11 cellular contexts compared by ENCODE assay signal in the genomic region with DNA sequence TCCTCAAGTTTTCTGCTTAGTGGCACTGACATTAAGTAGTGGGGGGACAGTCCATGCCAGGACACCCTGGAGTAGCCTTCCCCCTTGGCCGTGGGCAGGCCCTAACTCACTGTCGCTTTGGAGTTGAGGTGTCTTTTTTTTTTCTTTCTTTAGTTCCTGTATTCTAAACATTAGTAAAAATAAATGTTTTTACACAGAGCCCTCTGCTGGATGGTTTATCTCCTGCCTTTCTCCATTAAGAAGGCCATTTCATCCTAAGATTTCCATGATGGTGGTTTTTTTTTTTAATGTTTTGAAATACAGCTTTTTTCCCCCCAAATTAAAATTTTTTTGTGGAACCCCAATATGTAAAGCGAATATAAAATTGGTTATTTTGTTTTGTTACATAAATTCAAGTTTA. TPM values are rescaled to one million over a fixed set of nuclear protein-coding genes. Genes with fewer than 3 reads are reported as not detected.
DNase-seq lines count a peak whose midpoint lies in the region; ATAC-seq and TF ChIP-seq lines count a peak whose summit lies in the region.
"Had no signal": no experiment of that assay in that cellular context is flagged by ENCODE, and none has a peak within 500 bp of the region (broad histone marks: within the 10 kb centered on the region; RNA-seq: fewer than 3 reads in every experiment).

No MANE protein-coding gene starts in this region.

- H2AFZ ChIP-seq in OCI-LY7 (ENCODE audit: low read length), result no peak overlapping the region

- intact Hi-C loops in OCI-LY7 (cut with micrococcal nuclease; ENCODE audit: unreplicated experiment) (no loop called here), dorsolateral prefrontal cortex (cut with DNase I) (no loop called here), tibial artery (cut with DNase I; ENCODE audit: low total_unique reads) (no loop called here)

- no peaks in the 10 kb centered on the region for H3K27me3 ChIP-seq in dorsolateral prefrontal cortex
- H3K27me3 ChIP-seq in tibial artery, result peaks cover 0 to 14% of the 10 kb centered on the region in 2 donors

- CTCF ChIA-PET in OCI-LY7 (lab: Charles Lee; ENCODE audit: unreplicated experiment), result no interaction called here

- POLR2A ChIA-PET in OCI-LY7 (lab: Charles Lee), result no interaction called here

- H3K4me2 ChIP-seq in OCI-LY7 (ENCODE audit: low read length), result no peak overlapping the region

- DNase-seq in T-helper 2 cell treated with Interferon-gamma antibody and Interleukin-4, amounts not matched to agents 5 μg/mL and 100 μg/mL, for 36 hours (ENCODE audit: low spot score), result no peak
- DNase-seq in T-helper 2 cell (no peak), OCI-LY7 (ENCODE audit: low spot score) (peak; percentile 44), dorsolateral prefrontal cortex (no peak), GF-D8 (lab: John Stamatoyannopoulos, UW) (no peak), tibial artery (no peak)
- DNase-seq in stimulated activated effector memory CD8-positive, alpha-beta T cell treated with anti-CD3 and anti-CD28 coated beads, Interleukin-12 subunit alpha, Interleukin-12 subunit beta, amount 100 ng/mL, for 72 hours (ENCODE audit: low spot score in 2 of 2), result no peak
- DNase-seq: activated gamma-delta T cell treated with Interleukin-2 at 50 U/mL for 16 hours, DMS153 had no signal

- no TSS peak for BruUV-seq in OCI-LY7 (replicated peaks; lab: Mats Ljungman, UMichigan)

- H3K36me3 Mint-ChIP-seq in T-helper 2 cell treated with Interferon-gamma antibody and Interleukin-4, amounts not matched to agents 5 μg/mL and 100 μg/mL, for 36 hours (ENCODE audit: low read depth), result peaks cover 28% of the 10 kb centered on the region
- peaks cover 62% of the 10 kb centered on the region for H3K36me3 Mint-ChIP-seq in stimulated activated effector memory CD8-positive, alpha-beta T cell treated with anti-CD3 and anti-CD28 coated beads, Interleukin-12 subunit alpha, Interleukin-12 subunit beta, amount 100 ng/mL, for 72 hours

- H4K20me1 ChIP-seq in OCI-LY7 (ENCODE audit: insufficient read depth, low read length), result no peaks in the 10 kb centered on the region

- TF ChIP-seq CTCF in OCI-LY7 (conservative IDR thresholded peaks at IDR 0.05; ENCODE audit: low read length) (peak; percentile 79), dorsolateral prefrontal cortex (IDR thresholded peaks at IDR 0.05 in 54 of 56, conservative IDR thresholded peaks at IDR 0.05 in 2 of 56; ENCODE audit: low read depth in 1 of 56, partially characterized antibody in 56 of 56) (peak in 51 of 56 donors; percentile 14 to 54 (median 41)), tibial artery (IDR thresholded peaks at IDR 0.05) (no peak)

- H3K4me1 Mint-ChIP-seq in T-helper 2 cell treated with Interferon-gamma antibody and Interleukin-4, amounts not matched to agents 5 μg/mL and 100 μg/mL, for 36 hours (ENCODE audit: low read depth), result peaks cover 18% of the 10 kb centered on the region
- peaks cover 22% of the 10 kb centered on the region for H3K4me1 Mint-ChIP-seq in stimulated activated effector memory CD8-positive, alpha-beta T cell treated with anti-CD3 and anti-CD28 coated beads, Interleukin-12 subunit alpha, Interleukin-12 subunit beta, amount 100 ng/mL, for 72 hours

- H3K9me2 ChIP-seq in OCI-LY7 (ENCODE audit: insufficient read depth, low read length), result no peaks in the 10 kb centered on the region

- no peak for ATAC-seq in stimulated activated effector memory CD8-positive, alpha-beta T cell treated with anti-CD3 and anti-CD28 coated beads, Interleukin-12 subunit alpha, Interleukin-12 subunit beta, amount 100 ng/mL, for 72 hours
- ATAC-seq in GM21737 (IDR thresholded peaks at IDR 0.05; ENCODE audit: unreplicated experiment), result no peak

- peaks cover 51% of the 10 kb centered on the region for H3K36me3 ChIP-seq in OCI-LY7 (ENCODE audit: insufficient read depth, low read length)
- H3K36me3 ChIP-seq in tibial artery, result peaks cover 42 to 49% (median 43%) of the 10 kb centered on the region in 3 donors

- H3K4me3 ChIP-seq in OCI-LY7 (ENCODE audit: low read depth, low read length, poor library complexity, severe bottlenecking) (no peak overlapping the region), dorsolateral prefrontal cortex (peak overlapping the region in 2 of 59 donors; percentile 72 to 77), tibial artery (no peak overlapping the region)
- H3K4me3 ChIP-seq: thoracic aorta had no signal

- H3K9me3 Mint-ChIP-seq in T-helper 2 cell treated with Interferon-gamma antibody and Interleukin-4, amounts not matched to agents 5 μg/mL and 100 μg/mL, for 36 hours, result no peaks in the 10 kb centered on the region
- no peaks in the 10 kb centered on the region for H3K9me3 Mint-ChIP-seq in stimulated activated effector memory CD8-positive, alpha-beta T cell treated with anti-CD3 and anti-CD28 coated beads, Interleukin-12 subunit alpha, Interleukin-12 subunit beta, amount 100 ng/mL, for 72 hours

- H3K4me3 Mint-ChIP-seq in T-helper 2 cell treated with Interferon-gamma antibody and Interleukin-4, amounts not matched to agents 5 μg/mL and 100 μg/mL, for 36 hours, result no peak overlapping the region
- H3K4me3 Mint-ChIP-seq in stimulated activated effector memory CD8-positive, alpha-beta T cell treated with anti-CD3 and anti-CD28 coated beads, Interleukin-12 subunit alpha, Interleukin-12 subunit beta, amount 100 ng/mL, for 72 hours, result no peak overlapping the region

- H3K27ac ChIP-seq in OCI-LY7 (ENCODE audit: low read depth, low read length, poor library complexity, severe bottlenecking) (no peak overlapping the region), dorsolateral prefrontal cortex (peak overlapping the region in 23 of 59 donors; percentile 26 to 93 (median 85)), tibial artery (no peak overlapping the region)
- H3K27ac ChIP-seq: thoracic aorta had no signal

- H3K79me2 ChIP-seq in OCI-LY7 (ENCODE audit: insufficient read depth, low read depth, low read length), result no peaks in the 10 kb centered on the region

- H3K27ac Mint-ChIP-seq in T-helper 2 cell treated with Interferon-gamma antibody and Interleukin-4, amounts not matched to agents 5 μg/mL and 100 μg/mL, for 36 hours, result peak overlapping the region; percentile 42
- H3K27ac Mint-ChIP-seq in stimulated activated effector memory CD8-positive, alpha-beta T cell treated with anti-CD3 and anti-CD28 coated beads, Interleukin-12 subunit alpha, Interleukin-12 subunit beta, amount 100 ng/mL, for 72 hours, result peak overlapping the region; percentile 43

- H3K9me3 ChIP-seq in OCI-LY7 (ENCODE audit: low read length) (no peaks in the 10 kb centered on the region), tibial artery (no peaks in the 10 kb centered on the region)
- H3K9me3 ChIP-seq: thoracic aorta had no signal

- H3K4me1 ChIP-seq in OCI-LY7 (ENCODE audit: insufficient read depth, low read length, poor library complexity, severe bottlenecking) (peaks cover 10% of the 10 kb centered on the region), tibial artery (peaks cover 0 to 27% (median 21%) of the 10 kb centered on the region in 4 donors)

- H3K27me3 Mint-ChIP-seq in T-helper 2 cell treated with Interferon-gamma antibody and Interleukin-4, amounts not matched to agents 5 μg/mL and 100 μg/mL, for 36 hours (ENCODE audit: low read depth), result peaks cover 8% of the 10 kb centered on the region

RNA-seq across cellular contexts. Expression of a gene that starts 1.8 kb away (rescaled TPM):
- total RNA-seq in OCI-LY7 (2014; rRNA removed; shearing (Covaris generic)), result 2.2 and 2.7 TPM in 2 replicates
- total RNA-seq in OCI-LY7 (2022) (2.0 TPM in 2 replicates), dorsolateral prefrontal cortex (1 to 10 TPM in 119 of 120 experiments, under 1 TPM in 1; 0.77 to 4.5 (median 2.4) TPM)
- total RNA-seq: thoracic aorta had no signal

RNA-seq across cellular contexts. Expression of a gene that starts 19.1 kb away (rescaled TPM):
- 38.5 and 39.9 TPM in 2 replicates for total RNA-seq in OCI-LY7 (2014; rRNA removed; shearing (Covaris generic))
- 62.2 and 64.2 TPM in 2 replicates for total RNA-seq in OCI-LY7 (2022)
- 100 to 1,000 TPM in 5 of 120 experiments, 10 to 100 TPM in 115; 51.4 to 114 (median 73.5) TPM for total RNA-seq in dorsolateral prefrontal cortex

RNA-seq across cellular contexts. Expression of a gene that starts 29.7 kb away (rescaled TPM):
- total RNA-seq in OCI-LY7 (2014; rRNA removed; shearing (Covaris generic)), result 5.9 and 7.0 TPM in 2 replicates
- 20.7 and 24.0 TPM in 2 replicates for total RNA-seq in OCI-LY7 (2022)
- 10 to 100 TPM in 51 of 120 experiments, 1 to 10 TPM in 69; 3.6 to 18.2 (median 9.0) TPM for total RNA-seq in dorsolateral prefrontal cortex

RNA-seq across cellular contexts. Expression of a gene that starts 33.7 kb away (rescaled TPM):
- total RNA-seq in OCI-LY7 (2014; rRNA removed; shearing (Covaris generic)), result 36.7 and 55.8 TPM in 2 replicates
- total RNA-seq in OCI-LY7 (2022) (31.5 and 37.6 TPM in 2 replicates), dorsolateral prefrontal cortex (10 to 100 TPM; 14.1 to 50.3 (median 21.7) TPM)

RNA-seq across cellular contexts. Expression of a gene that starts 38.1 kb away (rescaled TPM):
- total RNA-seq in OCI-LY7 (2014; rRNA removed; shearing (Covaris generic)), result not detected in 2 replicates
- total RNA-seq in OCI-LY7 (2022), result 1.7 and 3.9 TPM in 2 replicates
- 10 to 100 TPM in 115 of 120 experiments, 1 to 10 TPM in 5; 7.5 to 83.6 (median 20.5) TPM for total RNA-seq in dorsolateral prefrontal cortex

Comparison
In these comparisons a context has a peak if more than half of its experiments do, and no peak if none do; other contexts are left out.
1. CTCF ChIP-seq: peak in OCI-LY7 (single experiment) and dorsolateral prefrontal cortex (51 of 56); none in tibial artery (0 of 2).